12 cellular contexts compared by ENCODE assay signal in the genomic region with DNA sequence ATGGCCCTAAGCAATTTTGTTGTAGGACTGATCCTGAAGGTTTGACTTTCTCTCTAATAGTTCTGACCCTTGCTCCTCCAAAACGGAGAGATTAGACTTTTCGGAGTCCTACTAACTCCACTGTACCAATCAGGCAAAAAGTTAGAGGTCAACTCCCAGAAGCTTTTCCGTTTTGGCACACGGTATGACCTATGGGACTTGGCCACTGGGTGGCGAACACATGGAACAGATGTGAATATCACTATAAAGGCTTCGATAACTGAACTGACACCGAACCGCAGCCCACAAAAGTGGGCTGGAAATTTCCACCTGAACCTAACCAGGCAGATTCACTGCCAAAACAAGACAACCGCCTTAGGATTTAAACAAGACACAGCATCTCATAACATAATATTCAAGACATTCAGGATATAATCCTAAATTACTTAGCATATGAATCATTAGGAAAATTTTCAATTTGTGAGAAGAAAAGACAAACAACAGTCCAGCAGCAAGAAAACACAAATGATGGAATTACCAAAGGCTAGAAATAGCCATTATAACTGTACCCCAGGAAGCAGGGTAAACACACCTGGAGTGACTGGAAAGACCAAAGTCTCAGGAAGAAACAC. TPM values are rescaled to one million over a fixed set of nuclear protein-coding genes. Genes with fewer than 3 reads are reported as not detected.
DNase-seq lines count a peak whose midpoint lies in the region; ATAC-seq, FAIRE-seq and TF ChIP-seq lines count a peak whose summit lies in the region.
"Had no signal": no experiment of that assay in that cellular context is flagged by ENCODE, and none has a peak within 500 bp of the region (broad histone marks: within the 10 kb centered on the region; RNA-seq: fewer than 3 reads in every experiment).

No MANE protein-coding gene starts in this region.

- TF ChIP-seq CTCF in OCI-LY3 (IDR thresholded peaks at IDR 0.05; ENCODE audit: low read depth, low read length), result peak; percentile 13; the same call in 1 of the 2 replicates
- peak; percentile 42 for TF ChIP-seq CTCF in epithelial cell of esophagus (IDR thresholded peaks at IDR 0.05; ENCODE audit: insufficient read depth, low read depth, low read length, missing control alignments)
- TF ChIP-seq CTCF in retinal pigment epithelial cell (conservative IDR thresholded peaks at IDR 0.05; ENCODE audit: low read depth, low read length), result peak; percentile 43

- H3K9me3 Mint-ChIP-seq in activated naive CD4-positive, alpha-beta T cell treated with anti-CD3 and anti-CD28 coated beads, Interleukin-2, amount 50 U/mL, for 24 hours, result no peaks in the 10 kb centered on the region
- H3K9me3 Mint-ChIP-seq: activated B cell treated with CpG ODN at 0.5 μM for 24 hours, IgD-negative memory B cell had no signal

- H3K4me3 ChIP-seq in OCI-LY3 (ENCODE audit: low read length) (no peak overlapping the region), epithelial cell of esophagus (ENCODE audit: low read length) (no peak overlapping the region), retinal pigment epithelial cell (ENCODE audit: low read length) (no peak overlapping the region)
- H3K4me3 ChIP-seq: BLaER1 treated with 17β-estradiol and CSF1 and Interleukin-3, amounts not matched to agents 10 nM and 100 nM had no signal

- H2AFZ ChIP-seq in OCI-LY3 (ENCODE audit: low read depth, low read length), result no peak overlapping the region

- no peaks in the 10 kb centered on the region for H3K9me3 ChIP-seq in OCI-LY3 (ENCODE audit: insufficient read depth, low read length)

- H3K9ac ChIP-seq in OCI-LY3 (ENCODE audit: low read length), result no peak overlapping the region
- H3K9ac ChIP-seq: BLaER1 treated with 17β-estradiol and CSF1 and Interleukin-3, amounts not matched to agents 10 nM and 100 nM had no signal

- H3K79me2 ChIP-seq in OCI-LY3 (ENCODE audit: low read length), result no peaks in the 10 kb centered on the region

- H3K4me1 Mint-ChIP-seq in activated naive CD4-positive, alpha-beta T cell treated with anti-CD3 and anti-CD28 coated beads, Interleukin-2, amount 50 U/mL, for 24 hours, result peaks cover 5% of the 10 kb centered on the region
- H3K4me1 Mint-ChIP-seq: IgD-negative memory B cell, nephron had no signal

- no peaks in the 10 kb centered on the region for H3K36me3 ChIP-seq in OCI-LY3 (replicated peaks; ENCODE audit: low read depth, low read length)

- no peak for TF ChIP-seq POLR2A in GM12892 (IDR thresholded peaks at IDR 0.05; ENCODE audit: low read depth, low read length)

- FAIRE-seq in GM12892 (lab: Jason Lieb, UNC), result no peak

- no peaks in the 10 kb centered on the region for H4K20me1 ChIP-seq in OCI-LY3 (ENCODE audit: insufficient read depth, low read length)
- H4K20me1 ChIP-seq: BLaER1 treated with 17β-estradiol and CSF1 and Interleukin-3, amounts not matched to agents 10 nM and 100 nM had no signal

- H3K27ac ChIP-seq in OCI-LY3 (ENCODE audit: low read length), result no peak overlapping the region
- H3K27ac ChIP-seq: BLaER1 treated with 17β-estradiol and CSF1 and Interleukin-3, amounts not matched to agents 10 nM and 100 nM had no signal

- no peaks in the 10 kb centered on the region for H3K27me3 Mint-ChIP-seq in activated naive CD4-positive, alpha-beta T cell treated with anti-CD3 and anti-CD28 coated beads, Interleukin-2, amount 50 U/mL, for 24 hours
- H3K27me3 Mint-ChIP-seq: activated B cell treated with CpG ODN at 0.5 μM for 24 hours, IgD-negative memory B cell had no signal

- H3K4me2 ChIP-seq in OCI-LY3 (ENCODE audit: low read length), result no peak overlapping the region
- H3K4me2 ChIP-seq: BLaER1 treated with 17β-estradiol and CSF1 and Interleukin-3, amounts not matched to agents 10 nM and 100 nM had no signal

- ATAC-seq in GM21529 (IDR thresholded peaks at IDR 0.05; ENCODE audit: unreplicated experiment), result no peak

- peak overlapping the region; percentile 66 for H3K27ac Mint-ChIP-seq in activated naive CD4-positive, alpha-beta T cell treated with anti-CD3 and anti-CD28 coated beads, Interleukin-2, amount 50 U/mL, for 24 hours
- H3K27ac Mint-ChIP-seq: activated B cell treated with CpG ODN at 0.5 μM for 24 hours, IgD-negative memory B cell, nephron had no signal

- H3K27me3 ChIP-seq in OCI-LY3 (ENCODE audit: low read depth, low read length), result no peaks in the 10 kb centered on the region
- H3K27me3 ChIP-seq: BLaER1 treated with 17β-estradiol and CSF1 and Interleukin-3, amounts not matched to agents 10 nM and 100 nM had no signal

- DNase-seq in activated naive CD4-positive, alpha-beta T cell treated with Interleukin-2 at 50 U/mL for 16 hours, result no peak
- DNase-seq in epithelial cell of esophagus (ENCODE audit: low read depth) (peak; percentile 31), retinal pigment epithelial cell (ENCODE audit: low read depth) (no peak), GM12892 (ENCODE audit: insufficient read length) (no peak), GM19238 (ENCODE audit: insufficient read length, low spot score) (no peak)
- DNase-seq: activated B cell treated with CpG ODN at 0.5 μM for 24 hours had no signal

- peaks cover 6% of the 10 kb centered on the region for H3K4me1 ChIP-seq in OCI-LY3 (ENCODE audit: low read length)

- peaks cover 11% of the 10 kb centered on the region for H3K36me3 Mint-ChIP-seq in activated naive CD4-positive, alpha-beta T cell treated with anti-CD3 and anti-CD28 coated beads, Interleukin-2, amount 50 U/mL, for 24 hours

- no peak overlapping the region for H3K4me3 Mint-ChIP-seq in activated naive CD4-positive, alpha-beta T cell treated with anti-CD3 and anti-CD28 coated beads, Interleukin-2, amount 50 U/mL, for 24 hours
- H3K4me3 Mint-ChIP-seq: activated B cell treated with CpG ODN at 0.5 μM for 24 hours, IgD-negative memory B cell, nephron had no signal

RNA-seq across cellular contexts. Expression of gene TM2D3, which starts 12.2 kb away (rescaled TPM):
- polyA plus RNA-seq in GM12892 (2012; ENCODE audit: missing spikeins), result 53.9 TPM

RNA-seq across cellular contexts. Expression of gene TARS3, which starts 59.9 kb away (rescaled TPM):
- 2.9 TPM for polyA plus RNA-seq in GM12892 (2012; ENCODE audit: missing spikeins)
